Comparison of ENCODE assay signal across 2 cellular contexts in the genomic region with DNA sequence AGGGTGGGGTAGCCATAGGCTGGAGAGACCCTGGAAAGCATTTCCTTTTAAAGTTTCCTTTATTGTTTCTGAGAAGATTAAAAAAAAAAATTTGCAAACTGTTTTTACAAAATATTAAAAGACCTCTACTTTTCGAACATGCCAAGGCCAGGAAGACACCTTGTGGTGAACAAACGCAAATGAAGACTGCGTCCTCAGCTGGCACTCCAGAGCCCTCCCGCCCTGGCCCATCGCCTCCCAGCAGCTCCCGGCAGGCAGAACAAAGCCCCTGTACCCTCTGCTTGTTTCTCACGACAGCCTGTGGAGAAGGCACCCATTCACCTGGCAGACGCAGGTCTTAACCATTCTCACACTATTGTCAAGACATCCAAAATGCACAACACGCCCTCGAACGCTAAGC.
TF ChIP-seq lines count a peak whose summit lies in the region.

No MANE protein-coding gene starts in this region.

TF ChIP-seq in GM23338, 12 proteins besides CTCF, POLR2A, EP300 and RAD21:
- TF ChIP-seq EZH2phosphoT487 (IDR thresholded peaks at IDR 0.05; ENCODE audit: unreplicated experiment) (no peak), ZNF462 (CRISPR knock-in tag; IDR thresholded peaks at IDR 0.05) (no peak), ZNF331 (CRISPR knock-in tag; IDR thresholded peaks at IDR 0.05; ENCODE audit: low read depth) (no peak), ZNF114 (CRISPR knock-in tag; IDR thresholded peaks at IDR 0.05) (no peak), CREB1 (CRISPR knock-in tag; IDR thresholded peaks at IDR 0.05; ENCODE audit: low read depth) (no peak), POLR2AphosphoS5 (IDR thresholded peaks at IDR 0.05; ENCODE audit: low read depth) (no peak), EZH2 (IDR thresholded peaks at IDR 0.05; ENCODE audit: low read depth, unreplicated experiment) (no peak)
- TF ChIP-seq, protein P1, sequence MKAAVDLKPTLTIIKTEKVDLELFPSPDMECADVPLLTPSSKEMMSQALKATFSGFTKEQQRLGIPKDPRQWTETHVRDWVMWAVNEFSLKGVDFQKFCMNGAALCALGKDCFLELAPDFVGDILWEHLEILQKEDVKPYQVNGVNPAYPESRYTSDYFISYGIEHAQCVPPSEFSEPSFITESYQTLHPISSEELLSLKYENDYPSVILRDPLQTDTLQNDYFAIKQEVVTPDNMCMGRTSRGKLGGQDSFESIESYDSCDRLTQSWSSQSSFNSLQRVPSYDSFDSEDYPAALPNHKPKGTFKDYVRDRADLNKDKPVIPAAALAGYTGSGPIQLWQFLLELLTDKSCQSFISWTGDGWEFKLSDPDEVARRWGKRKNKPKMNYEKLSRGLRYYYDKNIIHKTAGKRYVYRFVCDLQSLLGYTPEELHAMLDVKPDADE (IDR thresholded peaks at IDR 0.05): no peak
TF ChIP-seq in GM23338: peak in this region for 0.

TF ChIP-seq in H1, 55 proteins besides CTCF, POLR2A, EP300 and RAD21:
- TF ChIP-seq CHD1 (IDR thresholded peaks at IDR 0.05; ENCODE audit: low read depth, low read length) (no peak), JUN (IDR thresholded peaks at IDR 0.05; ENCODE audit: low read depth, low read length) (no peak), CHD2 (IDR thresholded peaks at IDR 0.05; ENCODE audit: low read length) (no peak), EGR1 (IDR thresholded peaks at IDR 0.05; ENCODE audit: borderline replicate concordance, low read depth, low read length) (no peak), JUND (IDR thresholded peaks at IDR 0.05; ENCODE audit: low read length) (no peak), TEAD4 (IDR thresholded peaks at IDR 0.05; ENCODE audit: low read depth, low read length) (no peak), EZH2 (IDR thresholded peaks at IDR 0.05; ENCODE audit: low read depth, low read length, severe bottlenecking) (no peak), SP1 (IDR thresholded peaks at IDR 0.05; ENCODE audit: low read depth, low read length) (no peak), SP4 (IDR thresholded peaks at IDR 0.05; ENCODE audit: low read length) (no peak), BACH1 (IDR thresholded peaks at IDR 0.05; ENCODE audit: low read length) (no peak)
- TF ChIP-seq, protein P2, sequence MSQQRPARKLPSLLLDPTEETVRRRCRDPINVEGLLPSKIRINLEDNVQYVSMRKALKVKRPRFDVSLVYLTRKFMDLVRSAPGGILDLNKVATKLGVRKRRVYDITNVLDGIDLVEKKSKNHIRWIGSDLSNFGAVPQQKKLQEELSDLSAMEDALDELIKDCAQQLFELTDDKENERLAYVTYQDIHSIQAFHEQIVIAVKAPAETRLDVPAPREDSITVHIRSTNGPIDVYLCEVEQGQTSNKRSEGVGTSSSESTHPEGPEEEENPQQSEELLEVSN (IDR thresholded peaks at IDR 0.05): no peak
